ENCODE assay signal across 1 cellular context in genomic region chr20:53917145-53918009, GRCh38.
TF ChIP-seq lines count a peak whose summit lies in the region.

No MANE protein-coding gene starts in this region.

TF ChIP-seq in GM23338, 12 proteins besides CTCF, POLR2A, EP300 and RAD21 (continued from another document):
- TF ChIP-seq ZNF462 (CRISPR knock-in tag; IDR thresholded peaks at IDR 0.05) (no peak), JUNB (IDR thresholded peaks at IDR 0.05; ENCODE audit: unreplicated experiment) (no peak), EZH2 (IDR thresholded peaks at IDR 0.05; ENCODE audit: low read depth, unreplicated experiment) (no peak), NANOG (IDR thresholded peaks at IDR 0.05; ENCODE audit: borderline replicate concordance) (no peak)
TF ChIP-seq in GM23338: peak in this region for 0.
